8 cellular contexts compared by ENCODE assay signal in genomic region chr15:43792761-43793493, GRCh38. TPM values are rescaled to one million over a fixed set of nuclear protein-coding genes. Genes with fewer than 3 reads are reported as not detected.
A peak's percentile ranks its signal among the peaks of the same experiment; 100 is the strongest.
DNase-seq lines count a peak whose midpoint lies in the region; ATAC-seq and TF ChIP-seq lines count a peak whose summit lies in the region.

No MANE protein-coding gene starts in this region.

- peak overlapping the region; percentile 94 for H3K4me2 ChIP-seq in fibroblast of lung (ENCODE audit: extremely low read depth, insufficient read depth, low read length)
- H3K4me2 ChIP-seq in neural progenitor cell = peak overlapping the region; percentile 94

- H3K4me3 Mint-ChIP-seq in neural progenitor cell = peak overlapping the region; percentile 98

- H4K20me1 ChIP-seq in fibroblast of lung (ENCODE audit: control insufficient read depth, extremely low read depth, insufficient read depth, low read length) (no peaks in the 10 kb centered on the region), neural progenitor cell (ENCODE audit: low read depth) (peaks cover 38% of the 10 kb centered on the region)

- H3K36me3 ChIP-seq in fibroblast of lung (ENCODE audit: control insufficient read depth, insufficient read depth, low read length) (peaks cover 20% of the 10 kb centered on the region), neural progenitor cell (no peaks in the 10 kb centered on the region)

- ATAC-seq in HG03280 (IDR thresholded peaks at IDR 0.05; ENCODE audit: unreplicated experiment) (peak; percentile 4), GM21737 (IDR thresholded peaks at IDR 0.05; ENCODE audit: unreplicated experiment) (no peak)

- peaks cover 14% of the 10 kb centered on the region for H3K4me1 ChIP-seq in fibroblast of lung (ENCODE audit: control insufficient read depth, extremely low read depth, insufficient read depth, low read length)
- peaks cover 13% of the 10 kb centered on the region for H3K4me1 ChIP-seq in neural progenitor cell

- peaks cover 7% of the 10 kb centered on the region for H3K27me3 Mint-ChIP-seq in neural progenitor cell (ENCODE audit: insufficient read depth, low read depth)

- H2AFZ ChIP-seq in fibroblast of lung (ENCODE audit: low read length) (no peak overlapping the region), neural progenitor cell (replicated peaks) (peak overlapping the region; percentile 37)

- H3K27me3 ChIP-seq in fibroblast of lung (ENCODE audit: control insufficient read depth, insufficient read depth, low read length) (no peaks in the 10 kb centered on the region), neural progenitor cell (no peaks in the 10 kb centered on the region)

- H3K27ac ChIP-seq in fibroblast of lung (ENCODE audit: insufficient read depth, low read length) = peak overlapping the region; percentile 97
- H3K27ac ChIP-seq in neural progenitor cell = peak overlapping the region; percentile 72

- H3K4me3 ChIP-seq in fibroblast of lung (replicated peaks in 1 of 4; ENCODE audit: control extremely low read depth in 1 of 4, insufficient read depth in 1 of 4, low read depth in 3 of 4, low read length in 4 of 4) (peak overlapping the region; percentile 41 to 100 (median 89)), neural progenitor cell (peak overlapping the region; percentile 99)

- H3K9me3 ChIP-seq in fibroblast of lung (ENCODE audit: control insufficient read depth, insufficient read depth, low read depth, low read length) (no peaks in the 10 kb centered on the region), neural progenitor cell (ENCODE audit: low read depth) (no peaks in the 10 kb centered on the region)

- peaks cover 34% of the 10 kb centered on the region for H3F3A ChIP-seq in neural progenitor cell (ENCODE audit: low read depth)

- H3K79me2 ChIP-seq in fibroblast of lung (ENCODE audit: control insufficient read depth, insufficient read depth, low read length) (peaks cover 32% of the 10 kb centered on the region), neural progenitor cell (ENCODE audit: low read depth) (peaks cover 31% of the 10 kb centered on the region)

- peak overlapping the region; percentile 98 for H3K9ac ChIP-seq in fibroblast of lung (ENCODE audit: insufficient read depth, low read length)
- peak overlapping the region; percentile 79 for H3K9ac ChIP-seq in neural progenitor cell

- no peaks in the 10 kb centered on the region for H3K9me3 Mint-ChIP-seq in neural progenitor cell

- DNase-seq in AML-193 (lab: John Stamatoyannopoulos, UW) (peak; percentile 22 to 25), fibroblast of lung (ENCODE audit: low read depth in 2 of 2) (peak in 1 of 2 donors; percentile 39), neural progenitor cell (ENCODE audit: low spot score) (peak; percentile 33), middle frontal gyrus (ENCODE audit: extremely low spot score, low spot score) (no peak), HK-2 (ENCODE audit: unreplicated experiment) (no peak)
- DNase-seq in activated CD8-positive, alpha-beta memory T cell treated with anti-CD3 and anti-CD28 coated beads for 24 hours = peak; percentile 70

- TF ChIP-seq CTCF in fibroblast of lung (conservative IDR thresholded peaks at IDR 0.05 in 1 of 2, IDR thresholded peaks at IDR 0.05 in 1 of 2; ENCODE audit: low read depth in 1 of 2, low read length in 2 of 2) = peak in 1 of 2 donors; percentile 20
- TF ChIP-seq CTCF in neural progenitor cell (IDR thresholded peaks at IDR 0.05) = no peak

- H3K4me1 Mint-ChIP-seq in neural progenitor cell = peaks cover 32% of the 10 kb centered on the region

- H3K27ac Mint-ChIP-seq in neural progenitor cell = peak overlapping the region; percentile 98

- H3K36me3 Mint-ChIP-seq in neural progenitor cell = peaks cover 30% of the 10 kb centered on the region

RNA-seq across cellular contexts. Expression of gene SERF2, which starts 0.8 kb away (rescaled TPM):
- 371 and 422 TPM in 2 replicates for total RNA-seq in fibroblast of lung
- 1,159 and 1,227 TPM in 2 replicates for polyA plus RNA-seq in fibroblast of lung
- polyA plus RNA-seq in fibroblast of lung (2012) = 1,277 and 1,570 TPM in 2 replicates
- polyA minus RNA-seq in fibroblast of lung (ENCODE audit: low replicate concordance) = 712 and 895 TPM in 2 replicates
- 249 and 430 TPM in 2 replicates for total RNA-seq in neural progenitor cell (ENCODE audit: low replicate concordance)

RNA-seq across cellular contexts. Expression of gene SERINC4, which starts 7.1 kb away (rescaled TPM):
- total RNA-seq in fibroblast of lung = under 0.01 and 0.17 TPM in 2 replicates
- 0.06 and 0.08 TPM in 2 replicates for polyA plus RNA-seq in fibroblast of lung
- polyA plus RNA-seq in fibroblast of lung (2012) = not detected in 2 replicates
- 0.67 TPM in 1 of 2 replicates, not detected in the other for polyA minus RNA-seq in fibroblast of lung (ENCODE audit: low replicate concordance)
- total RNA-seq in neural progenitor cell (ENCODE audit: low replicate concordance) = 0.50 TPM in 1 of 2 replicates, not detected in the other

RNA-seq across cellular contexts. Expression of gene HYPK, which starts 7.5 kb away (rescaled TPM):
- total RNA-seq in fibroblast of lung (8.6 and 9.2 TPM in 2 replicates), neural progenitor cell (ENCODE audit: low replicate concordance) (6.7 and 8.3 TPM in 2 replicates)
- 8.7 and 12.8 TPM in 2 replicates for polyA plus RNA-seq in fibroblast of lung
- polyA plus RNA-seq in fibroblast of lung (2012) = 2.6 and 4.6 TPM in 2 replicates
- polyA minus RNA-seq in fibroblast of lung (ENCODE audit: low replicate concordance) = 1.1 and 3.5 TPM in 2 replicates

RNA-seq across cellular contexts. Expression of gene ELL3, which starts 16.2 kb away (rescaled TPM):
- total RNA-seq in fibroblast of lung (6.7 and 10.1 TPM in 2 replicates), neural progenitor cell (ENCODE audit: low replicate concordance) (3.1 and 5.1 TPM in 2 replicates)
- polyA plus RNA-seq in fibroblast of lung = 0.86 and 1.5 TPM in 2 replicates
- polyA plus RNA-seq in fibroblast of lung (2012) = 0.79 and 1.5 TPM in 2 replicates
- 0.24 and 13.9 TPM in 2 replicates for polyA minus RNA-seq in fibroblast of lung (ENCODE audit: low replicate concordance)

RNA-seq across cellular contexts. Expression of gene MFAP1, which starts 31.6 kb away (rescaled TPM):
- total RNA-seq in fibroblast of lung (28.4 and 31.1 TPM in 2 replicates), neural progenitor cell (ENCODE audit: low replicate concordance) (42.4 and 47.3 TPM in 2 replicates)
- polyA plus RNA-seq in fibroblast of lung = 41.4 and 45.0 TPM in 2 replicates
- polyA plus RNA-seq in fibroblast of lung (2012) = 32.9 and 34.4 TPM in 2 replicates
- 2.7 and 5.2 TPM in 2 replicates for polyA minus RNA-seq in fibroblast of lung (ENCODE audit: low replicate concordance)

Comparison
In these comparisons a context has a peak if more than half of its experiments do, and no peak if none do; other contexts are left out.
1. DNase-seq: peak in AML-193 (2 of 2), activated CD8-positive, alpha-beta memory T cell treated with anti-CD3 and anti-CD28 coated beads for 24 hours (single experiment) and neural progenitor cell (single experiment); none in middle frontal gyrus (single experiment) and HK-2 (single experiment).